1 cellular context compared by ENCODE assay signal in genomic region chr3:9204253-9205005, GRCh38.
TF ChIP-seq lines count a peak whose summit lies in the region.

No MANE protein-coding gene starts in this region.

TF ChIP-seq in H1, 55 proteins besides CTCF, POLR2A, EP300 and RAD21 (continued from another document):
- no peak for TF ChIP-seq RFX5 (IDR thresholded peaks at IDR 0.05; ENCODE audit: borderline replicate concordance, low read depth, low read length)
- no peak for TF ChIP-seq POU5F1 (IDR thresholded peaks at IDR 0.05; ENCODE audit: low read depth, low read length)
- TF ChIP-seq MAFK (IDR thresholded peaks at IDR 0.05; ENCODE audit: low read depth, low read length) = no peak
- no peak for TF ChIP-seq ZNF274 (IDR thresholded peaks at IDR 0.05; ENCODE audit: borderline replicate concordance, extremely low read depth, low read length)
- TF ChIP-seq ATF2 (IDR thresholded peaks at IDR 0.05; ENCODE audit: low read length) = no peak
- TF ChIP-seq SUZ12 (IDR thresholded peaks at IDR 0.05; ENCODE audit: low read length) = no peak
- TF ChIP-seq EGR1 (IDR thresholded peaks at IDR 0.05; ENCODE audit: borderline replicate concordance, low read depth, low read length) = no peak
- no peak for TF ChIP-seq CTBP2 (IDR thresholded peaks at IDR 0.05; ENCODE audit: borderline replicate concordance, insufficient read depth, insufficient read length, low read length)
- no peak for TF ChIP-seq TAF1 (IDR thresholded peaks at IDR 0.05; ENCODE audit: low read depth, low read length)
- TF ChIP-seq GTF2F1 (IDR thresholded peaks at IDR 0.05; ENCODE audit: borderline replicate concordance, low read depth, low read length) = no peak
- TF ChIP-seq SIN3A (conservative IDR thresholded peaks at IDR 0.05 in 1 of 2, IDR thresholded peaks at IDR 0.05 in 1 of 2; ENCODE audit: low read depth in 1 of 2, low read length in 2 of 2) = no peak
- TF ChIP-seq TCF12 (IDR thresholded peaks at IDR 0.05; ENCODE audit: low read depth, low read length) = no peak
- no peak for TF ChIP-seq BRCA1 (IDR thresholded peaks at IDR 0.05; ENCODE audit: low read depth, low read length)
- TF ChIP-seq CHD2 (IDR thresholded peaks at IDR 0.05; ENCODE audit: low read length) = no peak
- TF ChIP-seq KDM1A (IDR thresholded peaks at IDR 0.05; ENCODE audit: borderline replicate concordance, low read length) = no peak
- no peak for TF ChIP-seq TEAD4 (IDR thresholded peaks at IDR 0.05; ENCODE audit: low read depth, low read length)
- no peak for TF ChIP-seq CHD7 (IDR thresholded peaks at IDR 0.05; ENCODE audit: insufficient replicate concordance, low read length)
- no peak for TF ChIP-seq SRF (IDR thresholded peaks at IDR 0.05; ENCODE audit: low read depth, low read length)
